ENCODE assay signal across 1 cellular context in the genomic region with DNA sequence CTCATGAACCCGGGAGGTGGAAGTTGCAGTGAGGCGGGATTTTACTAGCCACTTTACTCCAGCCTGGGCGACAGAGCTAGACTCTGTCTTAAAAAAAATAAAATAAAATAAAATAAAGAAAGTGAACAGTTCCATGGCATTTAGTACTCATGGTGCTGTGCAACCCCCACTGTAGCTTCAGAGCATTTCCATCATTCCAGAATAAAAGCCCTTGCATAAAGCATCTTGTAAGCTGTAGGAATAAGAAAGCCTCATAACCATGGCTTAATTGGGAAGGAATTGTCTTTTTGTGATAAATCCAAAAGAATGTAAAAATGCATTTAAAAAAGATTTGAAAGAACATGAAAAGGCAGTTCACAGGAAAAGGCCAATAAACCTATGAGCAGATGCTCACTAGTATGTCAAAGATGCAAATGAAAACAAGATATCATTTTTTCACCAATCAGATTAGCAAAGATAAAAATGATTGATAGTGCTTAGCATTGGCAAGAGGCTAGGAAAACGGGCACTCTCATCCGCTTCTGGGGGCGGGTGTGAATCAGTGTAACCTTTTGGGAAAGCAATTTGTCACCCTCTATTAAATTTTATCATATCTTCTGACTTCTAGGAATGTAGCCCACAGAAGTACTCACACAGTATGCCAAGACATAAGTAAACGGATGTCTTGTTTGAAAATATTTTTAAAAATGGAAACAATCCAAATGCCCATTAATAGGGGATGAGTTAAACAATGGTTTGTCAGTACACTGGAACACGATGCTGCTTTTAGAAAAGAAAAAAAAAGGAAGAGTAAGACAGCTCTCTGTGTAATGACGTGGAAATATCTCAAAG.
TF ChIP-seq lines count a peak whose summit lies in the region.

No MANE protein-coding gene starts in this region.

TF ChIP-seq in HEK293, 187 proteins besides CTCF, POLR2A, EP300 and RAD21 (continued from another document):
- TF ChIP-seq, protein P1, sequence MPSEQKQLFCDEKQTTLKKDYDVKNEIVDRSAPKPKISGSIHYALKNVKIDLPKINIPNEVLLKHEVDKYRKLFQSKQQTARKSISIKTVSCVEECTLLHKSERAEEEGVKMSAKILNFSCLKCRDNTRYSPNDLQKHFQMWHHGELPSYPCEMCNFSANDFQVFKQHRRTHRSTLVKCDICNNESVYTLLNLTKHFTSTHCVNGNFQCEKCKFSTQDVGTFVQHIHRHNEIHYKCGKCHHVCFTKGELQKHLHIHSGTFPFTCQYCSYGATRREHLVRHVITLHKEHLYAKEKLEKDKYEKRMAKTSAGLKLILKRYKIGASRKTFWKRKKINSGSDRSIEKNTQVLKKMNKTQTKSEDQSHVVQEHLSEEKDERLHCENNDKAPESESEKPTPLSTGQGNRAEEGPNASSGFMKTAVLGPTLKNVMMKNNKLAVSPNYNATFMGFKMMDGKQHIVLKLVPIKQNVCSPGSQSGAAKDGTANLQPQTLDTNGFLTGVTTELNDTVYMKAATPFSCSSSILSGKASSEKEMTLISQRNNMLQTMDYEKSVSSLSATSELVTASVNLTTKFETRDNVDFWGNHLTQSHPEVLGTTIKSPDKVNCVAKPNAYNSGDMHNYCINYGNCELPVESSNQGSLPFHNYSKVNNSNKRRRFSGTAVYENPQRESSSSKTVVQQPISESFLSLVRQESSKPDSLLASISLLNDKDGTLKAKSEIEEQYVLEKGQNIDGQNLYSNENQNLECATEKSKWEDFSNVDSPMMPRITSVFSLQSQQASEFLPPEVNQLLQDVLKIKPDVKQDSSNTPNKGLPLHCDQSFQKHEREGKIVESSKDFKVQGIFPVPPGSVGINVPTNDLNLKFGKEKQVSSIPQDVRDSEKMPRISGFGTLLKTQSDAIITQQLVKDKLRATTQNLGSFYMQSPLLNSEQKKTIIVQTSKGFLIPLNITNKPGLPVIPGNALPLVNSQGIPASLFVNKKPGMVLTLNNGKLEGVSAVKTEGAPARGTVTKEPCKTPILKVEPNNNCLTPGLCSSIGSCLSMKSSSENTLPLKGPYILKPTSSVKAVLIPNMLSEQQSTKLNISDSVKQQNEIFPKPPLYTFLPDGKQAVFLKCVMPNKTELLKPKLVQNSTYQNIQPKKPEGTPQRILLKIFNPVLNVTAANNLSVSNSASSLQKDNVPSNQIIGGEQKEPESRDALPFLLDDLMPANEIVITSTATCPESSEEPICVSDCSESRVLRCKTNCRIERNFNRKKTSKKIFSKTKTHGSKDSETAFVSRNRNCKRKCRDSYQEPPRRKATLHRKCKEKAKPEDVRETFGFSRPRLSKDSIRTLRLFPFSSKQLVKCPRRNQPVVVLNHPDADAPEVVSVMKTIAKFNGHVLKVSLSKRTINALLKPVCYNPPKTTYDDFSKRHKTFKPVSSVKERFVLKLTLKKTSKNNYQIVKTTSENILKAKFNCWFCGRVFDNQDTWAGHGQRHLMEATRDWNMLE (tag by site-specific recombination; conservative IDR thresholded peaks at IDR 0.05; ENCODE audit: low read depth) = no peak
- TF ChIP-seq ZNF660 (tag by site-specific recombination; IDR thresholded peaks at IDR 0.05) = no peak
- TF ChIP-seq SP3 (tag by site-specific recombination; IDR thresholded peaks at IDR 0.05) = no peak
- TF ChIP-seq SCRT2 (tag by site-specific recombination; IDR thresholded peaks at IDR 0.05) = no peak
- no peak for TF ChIP-seq ZNF394 (tag by site-specific recombination; IDR thresholded peaks at IDR 0.05; ENCODE audit: borderline replicate concordance)
- no peak for TF ChIP-seq HOXA7 (CRISPR knock-in tag; IDR thresholded peaks at IDR 0.05; ENCODE audit: borderline replicate concordance)
- TF ChIP-seq, protein P2, sequence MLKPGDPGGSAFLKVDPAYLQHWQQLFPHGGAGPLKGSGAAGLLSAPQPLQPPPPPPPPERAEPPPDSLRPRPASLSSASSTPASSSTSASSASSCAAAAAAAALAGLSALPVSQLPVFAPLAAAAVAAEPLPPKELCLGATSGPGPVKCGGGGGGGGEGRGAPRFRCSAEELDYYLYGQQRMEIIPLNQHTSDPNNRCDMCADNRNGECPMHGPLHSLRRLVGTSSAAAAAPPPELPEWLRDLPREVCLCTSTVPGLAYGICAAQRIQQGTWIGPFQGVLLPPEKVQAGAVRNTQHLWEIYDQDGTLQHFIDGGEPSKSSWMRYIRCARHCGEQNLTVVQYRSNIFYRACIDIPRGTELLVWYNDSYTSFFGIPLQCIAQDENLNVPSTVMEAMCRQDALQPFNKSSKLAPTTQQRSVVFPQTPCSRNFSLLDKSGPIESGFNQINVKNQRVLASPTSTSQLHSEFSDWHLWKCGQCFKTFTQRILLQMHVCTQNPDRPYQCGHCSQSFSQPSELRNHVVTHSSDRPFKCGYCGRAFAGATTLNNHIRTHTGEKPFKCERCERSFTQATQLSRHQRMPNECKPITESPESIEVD (tag by site-specific recombination; IDR thresholded peaks at IDR 0.05) = peak; percentile 35; the same call in 1 of the 2 replicates
- no peak for TF ChIP-seq ZNF510 (tag by site-specific recombination; IDR thresholded peaks at IDR 0.05; ENCODE audit: insufficient replicate concordance)
- TF ChIP-seq, protein P3, sequence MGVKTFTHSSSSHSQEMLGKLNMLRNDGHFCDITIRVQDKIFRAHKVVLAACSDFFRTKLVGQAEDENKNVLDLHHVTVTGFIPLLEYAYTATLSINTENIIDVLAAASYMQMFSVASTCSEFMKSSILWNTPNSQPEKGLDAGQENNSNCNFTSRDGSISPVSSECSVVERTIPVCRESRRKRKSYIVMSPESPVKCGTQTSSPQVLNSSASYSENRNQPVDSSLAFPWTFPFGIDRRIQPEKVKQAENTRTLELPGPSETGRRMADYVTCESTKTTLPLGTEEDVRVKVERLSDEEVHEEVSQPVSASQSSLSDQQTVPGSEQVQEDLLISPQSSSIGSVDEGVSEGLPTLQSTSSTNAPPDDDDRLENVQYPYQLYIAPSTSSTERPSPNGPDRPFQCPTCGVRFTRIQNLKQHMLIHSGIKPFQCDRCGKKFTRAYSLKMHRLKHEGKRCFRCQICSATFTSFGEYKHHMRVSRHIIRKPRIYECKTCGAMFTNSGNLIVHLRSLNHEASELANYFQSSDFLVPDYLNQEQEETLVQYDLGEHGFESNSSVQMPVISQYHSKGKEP (tag by site-specific recombination; IDR thresholded peaks at IDR 0.05) = no peak
- no peak for TF ChIP-seq ZNF777 (tag by site-specific recombination; IDR thresholded peaks at IDR 0.05; ENCODE audit: borderline replicate concordance)
- TF ChIP-seq ZNF561 (tag by site-specific recombination; IDR thresholded peaks at IDR 0.05; ENCODE audit: borderline replicate concordance) = no peak; the same call in 1 of the 2 replicates
- no peak for TF ChIP-seq ZNF292 (tag by site-specific recombination; IDR thresholded peaks at IDR 0.05; ENCODE audit: borderline replicate concordance, low read depth)
- TF ChIP-seq, protein P4, sequence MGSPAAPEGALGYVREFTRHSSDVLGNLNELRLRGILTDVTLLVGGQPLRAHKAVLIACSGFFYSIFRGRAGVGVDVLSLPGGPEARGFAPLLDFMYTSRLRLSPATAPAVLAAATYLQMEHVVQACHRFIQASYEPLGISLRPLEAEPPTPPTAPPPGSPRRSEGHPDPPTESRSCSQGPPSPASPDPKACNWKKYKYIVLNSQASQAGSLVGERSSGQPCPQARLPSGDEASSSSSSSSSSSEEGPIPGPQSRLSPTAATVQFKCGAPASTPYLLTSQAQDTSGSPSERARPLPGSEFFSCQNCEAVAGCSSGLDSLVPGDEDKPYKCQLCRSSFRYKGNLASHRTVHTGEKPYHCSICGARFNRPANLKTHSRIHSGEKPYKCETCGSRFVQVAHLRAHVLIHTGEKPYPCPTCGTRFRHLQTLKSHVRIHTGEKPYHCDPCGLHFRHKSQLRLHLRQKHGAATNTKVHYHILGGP (tag by site-specific recombination; IDR thresholded peaks at IDR 0.05) = peak; percentile 67; the same call in 1 of the 2 replicates
- TF ChIP-seq, protein P5, sequence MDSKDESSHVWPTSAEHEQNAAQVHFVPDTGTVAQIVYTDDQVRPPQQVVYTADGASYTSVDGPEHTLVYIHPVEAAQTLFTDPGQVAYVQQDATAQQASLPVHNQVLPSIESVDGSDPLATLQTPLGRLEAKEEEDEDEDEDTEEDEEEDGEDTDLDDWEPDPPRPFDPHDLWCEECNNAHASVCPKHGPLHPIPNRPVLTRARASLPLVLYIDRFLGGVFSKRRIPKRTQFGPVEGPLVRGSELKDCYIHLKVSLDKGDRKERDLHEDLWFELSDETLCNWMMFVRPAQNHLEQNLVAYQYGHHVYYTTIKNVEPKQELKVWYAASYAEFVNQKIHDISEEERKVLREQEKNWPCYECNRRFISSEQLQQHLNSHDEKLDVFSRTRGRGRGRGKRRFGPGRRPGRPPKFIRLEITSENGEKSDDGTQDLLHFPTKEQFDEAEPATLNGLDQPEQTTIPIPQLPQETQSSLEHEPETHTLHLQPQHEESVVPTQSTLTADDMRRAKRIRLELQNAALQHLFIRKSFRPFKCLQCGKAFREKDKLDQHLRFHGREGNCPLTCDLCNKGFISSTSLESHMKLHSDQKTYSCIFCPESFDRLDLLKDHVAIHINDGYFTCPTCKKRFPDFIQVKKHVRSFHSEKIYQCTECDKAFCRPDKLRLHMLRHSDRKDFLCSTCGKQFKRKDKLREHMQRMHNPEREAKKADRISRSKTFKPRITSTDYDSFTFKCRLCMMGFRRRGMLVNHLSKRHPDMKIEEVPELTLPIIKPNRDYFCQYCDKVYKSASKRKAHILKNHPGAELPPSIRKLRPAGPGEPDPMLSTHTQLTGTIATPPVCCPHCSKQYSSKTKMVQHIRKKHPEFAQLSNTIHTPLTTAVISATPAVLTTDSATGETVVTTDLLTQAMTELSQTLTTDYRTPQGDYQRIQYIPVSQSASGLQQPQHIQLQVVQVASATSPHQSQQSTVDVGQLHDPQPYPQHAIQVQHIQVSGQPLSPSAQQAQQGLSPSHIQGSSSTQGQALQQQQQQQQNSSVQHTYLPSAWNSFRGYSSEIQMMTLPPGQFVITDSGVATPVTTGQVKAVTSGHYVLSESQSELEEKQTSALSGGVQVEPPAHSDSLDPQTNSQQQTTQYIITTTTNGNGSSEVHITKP (tag by site-specific recombination; IDR thresholded peaks at IDR 0.05) = peak; percentile 49
- 0 out of 2 replicates have a peak, but pooled peaks have one; percentile 27 for TF ChIP-seq MEIS1 (CRISPR knock-in tag; IDR thresholded peaks at IDR 0.05; ENCODE audit: borderline replicate concordance)
- peak; percentile 92 for TF ChIP-seq MYNN (tag by site-specific recombination; IDR thresholded peaks at IDR 0.05; ENCODE audit: borderline replicate concordance)
- 0 out of 2 replicates have a peak, but pooled peaks have one; percentile 11 for TF ChIP-seq ZFHX2 (tag by site-specific recombination; conservative IDR thresholded peaks at IDR 0.05)
- TF ChIP-seq ZNF701 (tag by site-specific recombination; IDR thresholded peaks at IDR 0.05) = no peak
- peak; percentile 36; the same call in 1 of the 2 replicates for TF ChIP-seq OSR2 (tag by site-specific recombination; IDR thresholded peaks at IDR 0.05)
- no peak for TF ChIP-seq ZNF48 (tag by site-specific recombination; IDR thresholded peaks at IDR 0.05)
- no peak for TF ChIP-seq GFI1B (tag by site-specific recombination; IDR thresholded peaks at IDR 0.05)
- no peak for TF ChIP-seq KLF7 (tag by site-specific recombination; IDR thresholded peaks at IDR 0.05; ENCODE audit: borderline replicate concordance)
- TF ChIP-seq ZNF792 (tag by site-specific recombination; IDR thresholded peaks at IDR 0.05) = no peak
- TF ChIP-seq, protein P6, sequence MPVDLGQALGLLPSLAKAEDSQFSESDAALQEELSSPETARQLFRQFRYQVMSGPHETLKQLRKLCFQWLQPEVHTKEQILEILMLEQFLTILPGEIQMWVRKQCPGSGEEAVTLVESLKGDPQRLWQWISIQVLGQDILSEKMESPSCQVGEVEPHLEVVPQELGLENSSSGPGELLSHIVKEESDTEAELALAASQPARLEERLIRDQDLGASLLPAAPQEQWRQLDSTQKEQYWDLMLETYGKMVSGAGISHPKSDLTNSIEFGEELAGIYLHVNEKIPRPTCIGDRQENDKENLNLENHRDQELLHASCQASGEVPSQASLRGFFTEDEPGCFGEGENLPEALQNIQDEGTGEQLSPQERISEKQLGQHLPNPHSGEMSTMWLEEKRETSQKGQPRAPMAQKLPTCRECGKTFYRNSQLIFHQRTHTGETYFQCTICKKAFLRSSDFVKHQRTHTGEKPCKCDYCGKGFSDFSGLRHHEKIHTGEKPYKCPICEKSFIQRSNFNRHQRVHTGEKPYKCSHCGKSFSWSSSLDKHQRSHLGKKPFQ (tag by site-specific recombination; IDR thresholded peaks at IDR 0.05) = peak; percentile 90
- TF ChIP-seq, protein P7, sequence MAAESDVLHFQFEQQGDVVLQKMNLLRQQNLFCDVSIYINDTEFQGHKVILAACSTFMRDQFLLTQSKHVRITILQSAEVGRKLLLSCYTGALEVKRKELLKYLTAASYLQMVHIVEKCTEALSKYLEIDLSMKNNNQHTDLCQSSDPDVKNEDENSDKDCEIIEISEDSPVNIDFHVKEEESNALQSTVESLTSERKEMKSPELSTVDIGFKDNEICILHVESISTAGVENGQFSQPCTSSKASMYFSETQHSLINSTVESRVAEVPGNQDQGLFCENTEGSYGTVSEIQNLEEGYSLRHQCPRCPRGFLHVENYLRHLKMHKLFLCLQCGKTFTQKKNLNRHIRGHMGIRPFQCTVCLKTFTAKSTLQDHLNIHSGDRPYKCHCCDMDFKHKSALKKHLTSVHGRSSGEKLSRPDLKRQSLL (tag by site-specific recombination; IDR thresholded peaks at IDR 0.05) = no peak
